ENCODE assay signal across 36 cellular contexts in the genomic region with DNA sequence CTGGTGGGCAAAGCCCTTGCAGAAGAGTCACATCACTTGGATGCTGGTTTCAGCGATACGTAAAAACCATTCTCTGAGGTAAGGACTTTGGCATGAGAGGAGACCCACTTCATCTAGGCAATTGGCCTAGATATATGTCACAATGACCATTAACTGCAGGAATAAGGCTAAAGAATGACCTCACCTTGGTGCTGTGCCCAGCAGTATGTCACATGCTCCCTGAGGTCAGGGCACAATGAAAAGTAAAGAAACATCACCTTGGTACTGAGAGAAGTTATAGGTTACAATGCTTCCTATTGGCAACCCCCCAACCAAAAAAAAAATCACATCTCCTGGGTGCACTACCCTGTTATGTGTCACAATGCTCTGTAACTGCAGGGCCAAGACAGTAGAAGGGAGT.
"Had no signal": no experiment of that assay in that cellular context is flagged by ENCODE, and none has a peak within 500 bp of the region (broad histone marks: within the 10 kb centered on the region; RNA-seq: fewer than 3 reads in every experiment).

No MANE protein-coding gene starts in this region.

- H3K27ac ChIP-seq: KMS-11 had no signal

- DNase-seq: Karpas-422, Kasumi-1, KBM-7, KG1, MM.1S, MV-4-11, NCI-H1048, NCI-H1092, NCI-H1092 treated with DMSO at 0.1 percent for 48 hours, NCI-H1105, NCI-H1105 treated with DMSO at 0.1 percent for 48 hours, NCI-H1417, NCI-H1417 treated with DMSO at 0.1 percent for 48 hours, NCI-H1436, NCI-H1436 treated with DMSO at 0.1 percent for 48 hours, NCI-H146, NCI-H1694, NCI-H1694 treated with DMSO at 0.1 percent for 48 hours, NCI-H187, NCI-H187 treated with DMSO at 0.1 percent for 48 hours, NCI-H1930, NCI-H2029, NCI-H2029 treated with DMSO at 0.1 percent for 48 hours, NCI-H2081, NCI-H2081 treated with DMSO at 0.1 percent for 48 hours, NCI-H2107, NCI-H2171, NCI-H2171 treated with DMSO at 0.1 percent for 48 hours, NCI-H2227 treated with DMSO at 0.1 percent for 48 hours, NCI-H226, NCI-H345, NCI-H446, NCI-H446 treated with DMSO at 0.1 percent for 48 hours, NCI-H510A, NCI-H510A treated with DMSO at 0.1 percent for 48 hours had no signal
